In the genomic region with DNA sequence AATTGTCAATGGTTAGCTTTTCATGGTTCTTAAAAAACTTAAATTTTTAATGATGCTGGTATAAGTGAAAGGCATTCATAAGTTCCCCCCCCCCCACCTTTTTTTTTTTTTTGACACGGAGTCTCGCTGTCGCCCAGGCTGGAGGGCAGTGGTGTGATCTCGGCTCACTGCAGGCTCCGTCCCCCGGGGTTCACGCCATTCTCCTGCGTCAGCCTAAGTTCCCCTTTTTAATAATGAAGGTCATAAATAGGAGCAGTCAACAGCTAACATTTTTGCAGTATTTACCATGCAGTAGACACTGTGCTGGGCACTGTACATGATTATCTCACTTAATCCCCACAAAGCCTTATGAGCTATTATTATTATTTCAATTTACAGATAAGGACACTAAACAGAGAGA, we compare ENCODE assay signal across 19 cellular contexts.
"Had no signal": no experiment of that assay in that cellular context is flagged by ENCODE, and none has a peak within 500 bp of the region (broad histone marks: within the 10 kb centered on the region; RNA-seq: fewer than 3 reads in every experiment).

No MANE protein-coding gene starts in this region.

- H3K27ac ChIP-seq: body of pancreas, foreskin keratinocyte, tibial artery had no signal

- H3K36me3 ChIP-seq: tibial artery had no signal

- H3K9me3 Mint-ChIP-seq: activated CD4-positive, alpha-beta T cell treated with anti-CD3 and anti-CD28 coated beads, Interleukin-2, amount 10 ng/mL, durations not matched to agents 7 days and 5 days; activated naive CD4-positive, alpha-beta T cell treated with anti-CD3 and anti-CD28 coated beads for 36 hours; activated T-cell treated with anti-CD3 and anti-CD28 coated beads, Interleukin-2, amount 50 U/mL, for 24 hours; naive thymus-derived CD4-positive, alpha-beta T cell had no signal

- H3K27ac Mint-ChIP-seq: activated CD4-positive, alpha-beta T cell treated with anti-CD3 and anti-CD28 coated beads, Interleukin-2, amount 10 ng/mL, durations not matched to agents 7 days and 5 days; activated CD8-positive, alpha-beta T cell treated with anti-CD3 and anti-CD28 coated beads, Interleukin-2, amount 10 ng/mL, durations not matched to agents 7 days and 5 days; activated naive CD4-positive, alpha-beta T cell treated with anti-CD3 and anti-CD28 coated beads for 36 hours; activated T-cell treated with anti-CD3 and anti-CD28 coated beads, Interleukin-2, amount 50 U/mL, for 24 hours; naive thymus-derived CD4-positive, alpha-beta T cell had no signal

- H3K4me3 Mint-ChIP-seq: activated CD4-positive, alpha-beta T cell treated with anti-CD3 and anti-CD28 coated beads, Interleukin-2, amount 10 ng/mL, durations not matched to agents 7 days and 5 days; activated CD8-positive, alpha-beta T cell treated with anti-CD3 and anti-CD28 coated beads, Interleukin-2, amount 10 ng/mL, durations not matched to agents 7 days and 5 days; activated naive CD4-positive, alpha-beta T cell treated with anti-CD3 and anti-CD28 coated beads for 36 hours; activated T-cell treated with anti-CD3 and anti-CD28 coated beads, Interleukin-2, amount 50 U/mL, for 24 hours; naive thymus-derived CD4-positive, alpha-beta T cell had no signal

- H3K27me3 ChIP-seq: body of pancreas, foreskin keratinocyte, tibial artery had no signal

- ATAC-seq: activated CD8-positive, alpha-beta T cell treated with anti-CD3 and anti-CD28 coated beads, Interleukin-2, amount 10 ng/mL, durations not matched to agents 7 days and 5 days; body of pancreas; foreskin keratinocyte; mucosa of descending colon; naive thymus-derived CD4-positive, alpha-beta T cell; stimulated activated naive CD8-positive, alpha-beta T cell treated with anti-CD3 and anti-CD28 coated beads, Interleukin-15, Interleukin-2, amounts not matched to agents 100 U/mL and 50 U/mL, for 24 hours had no signal

- DNase-seq: activated CD4-positive, alpha-beta T cell treated with anti-CD3 and anti-CD28 coated beads, Interleukin-2, amount 10 ng/mL, durations not matched to agents 7 days and 5 days; activated CD8-positive, alpha-beta T cell treated with anti-CD3 and anti-CD28 coated beads, Interleukin-2, amount 10 ng/mL, durations not matched to agents 7 days and 5 days; activated naive CD4-positive, alpha-beta T cell treated with anti-CD3 and anti-CD28 coated beads for 36 hours; activated T-cell treated with anti-CD3 and anti-CD28 coated beads, Interleukin-2, amount 50 U/mL, for 24 hours; body of pancreas; foreskin keratinocyte; glutamatergic neuron; hypothalamus; mammary epithelial cell; mucosa of descending colon; naive thymus-derived CD4-positive, alpha-beta T cell; nucleus accumbens; stimulated activated CD4-positive, alpha-beta T cell treated with anti-CD3 and anti-CD28 coated beads, Interleukin-12 subunit alpha, Interleukin-12 subunit beta, amount 100 ng/mL, for 4 hours; stimulated activated CD4-positive, alpha-beta T cell treated with anti-CD3 and anti-CD28 coated beads, Interleukin-1b, Interleukin-23, amount 100 ng/mL, for 48 hours; stimulated activated CD8-positive, alpha-beta memory T cell treated with anti-CD3 and anti-CD28 coated beads, Interleukin-4, amount 100 ng/mL, for 48 hours; stimulated activated naive CD8-positive, alpha-beta T cell treated with anti-CD3 and anti-CD28 coated beads, Interleukin-15, Interleukin-2, amounts not matched to agents 100 U/mL and 50 U/mL, for 24 hours; substantia nigra; T-helper 9 cell; tibial artery had no signal

- H3K4me1 ChIP-seq: body of pancreas, foreskin keratinocyte had no signal

- H3K9me3 ChIP-seq: body of pancreas, mucosa of descending colon, tibial artery had no signal

- H3K36me3 Mint-ChIP-seq: naive thymus-derived CD4-positive, alpha-beta T cell had no signal

- H3K4me3 ChIP-seq: body of pancreas, mucosa of descending colon, tibial artery had no signal
